In genomic region chr9:121294866-121295661, GRCh38 we compare ENCODE assay signal across 16 cellular contexts. TPM values are rescaled to one million over a fixed set of nuclear protein-coding genes. Genes with fewer than 3 reads are reported as not detected.
A peak's percentile ranks its signal among the peaks of the same experiment; 100 is the strongest.
DNase-seq lines count a peak whose midpoint lies in the region; ATAC-seq and TF ChIP-seq lines count a peak whose summit lies in the region.
"Had no signal": no experiment of that assay in that cellular context is flagged by ENCODE, and none has a peak within 500 bp of the region (broad histone marks: within the 10 kb centered on the region; RNA-seq: fewer than 3 reads in every experiment).

No MANE protein-coding gene starts in this region.

- peak; percentile 64 for ATAC-seq in left lung
- ATAC-seq in GM19452 (IDR thresholded peaks at IDR 0.05; ENCODE audit: unreplicated experiment), result no peak
- ATAC-seq: A549; activated T-cell treated with anti-CD3 and anti-CD28 coated beads, Interleukin-2, amount 50 U/mL, for 72 hours; GM12878 had no signal

- H3K4me1 Mint-ChIP-seq in dendritic cell treated with granulocyte-macrophage colony-stimulating factor and Interleukin-4, amounts not matched to agents 40 ng/mL and 50 ng/mL, for 4 days (ENCODE audit: low read depth), result peaks cover 88% of the 10 kb centered on the region
- H3K4me1 Mint-ChIP-seq in CD4-positive, alpha-beta memory T cell, result peaks cover 8 to 13% (median 10%) of the 10 kb centered on the region in 4 donors

- CTCF ChIA-PET in CD4-positive, alpha-beta memory T cell (lab: Charles Lee; ENCODE audit: partially characterized antibody), result interaction anchor here (0.9 kb wide), 1 partner anchor 25 kb away, joined by 3 read pairs; no protein-coding TSS in a partner anchor

- H3K27ac Mint-ChIP-seq in dendritic cell treated with granulocyte-macrophage colony-stimulating factor and Interleukin-4, amounts not matched to agents 40 ng/mL and 50 ng/mL, for 4 days, result peak overlapping the region; percentile 77
- peak overlapping the region in 1 of 7 donors; percentile 13 for H3K27ac Mint-ChIP-seq in CD4-positive, alpha-beta memory T cell
- H3K27ac Mint-ChIP-seq: activated T-cell treated with anti-CD3 and anti-CD28 coated beads, Interleukin-2, amount 50 U/mL, for 72 hours; memory B cell had no signal

- DNase-seq in Ammon's horn (ENCODE audit: low spot score) (peak; percentile 78), left lung (peak in 1 of 2 donors; percentile 59), HUDEP-2 (lab: John Stamatoyannopoulos, UW; ENCODE audit: unreplicated experiment in 76 of 76) (no peak)
- DNase-seq in stimulated activated CD4-positive, alpha-beta T cell treated with anti-CD3 and anti-CD28 coated beads, Interleukin-1b, Interleukin-23, amount 100 ng/mL, for 48 hours, result no peak
- DNase-seq in CD4-positive, alpha-beta memory T cell, result no peak
- DNase-seq: activated CD4-positive, CD25-positive, alpha-beta regulatory T cell; activated T-cell treated with anti-CD3 and anti-CD28 coated beads, Interleukin-2, amount 50 U/mL, for 72 hours; glutamatergic neuron; NCI-H510A treated with DMSO at 0.1 percent for 48 hours had no signal

- intact Hi-C loops in dendritic cell treated with granulocyte-macrophage colony-stimulating factor and Interleukin-4, amounts not matched to agents 40 ng/mL and 50 ng/mL, for 4 days (cut with micrococcal nuclease), result loop anchor here (5.0 kb wide), 1 partner anchor 83 kb away; no protein-coding TSS in a partner anchor
- intact Hi-C loops in left lung (cut with DNase I), result no loop called here
- intact Hi-C loops in CD4-positive, alpha-beta memory T cell (cut with micrococcal nuclease), result no loop called here

- peaks cover 78% of the 10 kb centered on the region for H3K36me3 Mint-ChIP-seq in dendritic cell treated with granulocyte-macrophage colony-stimulating factor and Interleukin-4, amounts not matched to agents 40 ng/mL and 50 ng/mL, for 4 days (ENCODE audit: low read depth)
- H3K36me3 Mint-ChIP-seq in CD4-positive, alpha-beta memory T cell, result peaks cover 0 to 10% of the 10 kb centered on the region in 2 donors
- H3K36me3 Mint-ChIP-seq: memory B cell had no signal

- POLR2A ChIA-PET in CD4-positive, alpha-beta memory T cell (lab: Charles Lee; ENCODE audit: partially characterized antibody), result no interaction called here

- no peak overlapping the region for H3K4me3 Mint-ChIP-seq in dendritic cell treated with granulocyte-macrophage colony-stimulating factor and Interleukin-4, amounts not matched to agents 40 ng/mL and 50 ng/mL, for 4 days
- no peak overlapping the region for H3K4me3 Mint-ChIP-seq in CD4-positive, alpha-beta memory T cell
- H3K4me3 Mint-ChIP-seq: activated T-cell treated with anti-CD3 and anti-CD28 coated beads, Interleukin-2, amount 50 U/mL, for 72 hours; central memory CD8-positive, alpha-beta T cell; memory B cell had no signal

- H3K9me3 Mint-ChIP-seq in dendritic cell treated with granulocyte-macrophage colony-stimulating factor and Interleukin-4, amounts not matched to agents 40 ng/mL and 50 ng/mL, for 4 days, result no peaks in the 10 kb centered on the region
- H3K9me3 Mint-ChIP-seq in CD4-positive, alpha-beta memory T cell, result no peaks in the 10 kb centered on the region
- H3K9me3 Mint-ChIP-seq: activated T-cell treated with anti-CD3 and anti-CD28 coated beads, Interleukin-2, amount 50 U/mL, for 72 hours; central memory CD8-positive, alpha-beta T cell; memory B cell had no signal

- no peak for TF ChIP-seq CTCF in left lung (IDR thresholded peaks at IDR 0.05)

- H3K4me1 ChIP-seq in left lung, result peaks cover 29 to 80% of the 10 kb centered on the region in 2 donors
- peaks cover 65% of the 10 kb centered on the region for H3K4me1 ChIP-seq in rectal smooth muscle tissue (ENCODE audit: control insufficient read depth, insufficient read depth, low read length)
- H3K4me1 ChIP-seq in CD4-positive, alpha-beta memory T cell (ENCODE audit: insufficient read depth, low read length), result peaks cover 9% of the 10 kb centered on the region

- H3K4me3 ChIP-seq in left lung (no peak overlapping the region), rectal smooth muscle tissue (ENCODE audit: low read length) (peak overlapping the region; percentile 34)
- no peak overlapping the region for H3K4me3 ChIP-seq in CD4-positive, alpha-beta memory T cell (ENCODE audit: low read length in 2 of 2)
- H3K4me3 ChIP-seq: A549, GM12878 had no signal

- H3K27me3 ChIP-seq in left lung, result no peaks in the 10 kb centered on the region
- no peaks in the 10 kb centered on the region for H3K27me3 ChIP-seq in rectal smooth muscle tissue (ENCODE audit: control insufficient read depth, insufficient read depth, low read length)
- H3K27me3 ChIP-seq in CD4-positive, alpha-beta memory T cell (ENCODE audit: insufficient read depth, low read length), result no peaks in the 10 kb centered on the region

- no peak overlapping the region for H3K9ac ChIP-seq in rectal smooth muscle tissue (ENCODE audit: low read length)

- H3K27ac ChIP-seq in left lung (peak overlapping the region; percentile 67 to 75), rectal smooth muscle tissue (ENCODE audit: low read depth, low read length) (peak overlapping the region; percentile 93)
- no peak overlapping the region for H3K27ac ChIP-seq in CD4-positive, alpha-beta memory T cell (ENCODE audit: low read depth, low read length)

- H3K36me3 ChIP-seq in left lung (peaks cover 0 to 10% of the 10 kb centered on the region in 2 donors), rectal smooth muscle tissue (ENCODE audit: control insufficient read depth, insufficient read depth, low read length) (no peaks in the 10 kb centered on the region)
- no peaks in the 10 kb centered on the region for H3K36me3 ChIP-seq in CD4-positive, alpha-beta memory T cell (ENCODE audit: insufficient read depth, low read length)

- no peaks in the 10 kb centered on the region for H3K27me3 Mint-ChIP-seq in dendritic cell treated with granulocyte-macrophage colony-stimulating factor and Interleukin-4, amounts not matched to agents 40 ng/mL and 50 ng/mL, for 4 days
- peaks cover 5 to 8% of the 10 kb centered on the region in 2 donors for H3K27me3 Mint-ChIP-seq in CD4-positive, alpha-beta memory T cell
- H3K27me3 Mint-ChIP-seq: memory B cell had no signal

- no peaks in the 10 kb centered on the region for H3K9me3 ChIP-seq in left lung
- no peaks in the 10 kb centered on the region for H3K9me3 ChIP-seq in CD4-positive, alpha-beta memory T cell (ENCODE audit: control insufficient read depth in 1 of 2, low read length in 2 of 2)
- H3K9me3 ChIP-seq: A549 had no signal

RNA-seq across cellular contexts. Expression of gene GSN, which starts 27.1 kb away (rescaled TPM):
- total RNA-seq in left lung, result 100 to 1,000 TPM; 395 to 485 TPM
- total RNA-seq in CD4-positive, alpha-beta memory T cell, result 1 to 10 TPM; 7.8 to 8.7 TPM
- 1 to 10 TPM; 1.9 to 4.1 TPM for polyA plus RNA-seq in CD4-positive, alpha-beta memory T cell

Comparison
In these comparisons a context has a peak if more than half of its experiments do, and no peak if none do; other contexts are left out.
1. RNA of gene GSN, which starts 27.1 kb away (total RNA-seq): 395 to 485 TPM in left lung; 7.8 to 8.7 TPM in CD4-positive, alpha-beta memory T cell; every median in the first group is over 10 times any median in the second.